ENCODE assay signal across 6 cellular contexts in genomic region chr6:18565231-18565630, GRCh38.
"Had no signal": no experiment of that assay in that cellular context is flagged by ENCODE, and none has a peak within 500 bp of the region (broad histone marks: within the 10 kb centered on the region; RNA-seq: fewer than 3 reads in every experiment).

No MANE protein-coding gene starts in this region.

- FAIRE-seq: HTR-8/SVneo had no signal

- H3K9ac ChIP-seq: KMS-11 had no signal

- DNase-seq: IMR-90, KBM-7, KG1 had no signal

- H3K27ac ChIP-seq: HL-60, KMS-11 had no signal

- H3K4me2 ChIP-seq: KMS-11 had no signal
